Comparison of ENCODE assay signal across 20 cellular contexts in genomic region chr2:210541280-210541902, GRCh38. TPM values are rescaled to one million over a fixed set of nuclear protein-coding genes. Genes with fewer than 3 reads are reported as not detected.
DNase-seq lines count a peak whose midpoint lies in the region; ATAC-seq, FAIRE-seq and TF ChIP-seq lines count a peak whose summit lies in the region.
"Had no signal": no experiment of that assay in that cellular context is flagged by ENCODE, and none has a peak within 500 bp of the region (broad histone marks: within the 10 kb centered on the region; RNA-seq: fewer than 3 reads in every experiment).

No MANE protein-coding gene starts in this region.

- peak overlapping the region in 3 of 4 donors; percentile 6 to 68 (median 15) for H3K27ac ChIP-seq in body of pancreas
- H3K27ac ChIP-seq in naive thymus-derived CD4-positive, alpha-beta T cell (ENCODE audit: low read depth, low read length): no peak overlapping the region
- H3K27ac ChIP-seq: neural progenitor cell, upper lobe of left lung had no signal

- POLR2A ChIA-PET in naive thymus-derived CD4-positive, alpha-beta T cell (lab: Charles Lee): no interaction called here

- intact Hi-C loops in body of pancreas (cut with DNase I): no loop called here
- intact Hi-C loops in naive thymus-derived CD4-positive, alpha-beta T cell (cut with micrococcal nuclease): no loop called here

- H3K4me3 ChIP-seq in body of pancreas: no peak overlapping the region
- H3K4me3 ChIP-seq in naive thymus-derived CD4-positive, alpha-beta T cell (ENCODE audit: low read length): no peak overlapping the region
- H3K4me3 ChIP-seq: neural progenitor cell, upper lobe of left lung had no signal

- no peak for TF ChIP-seq POLR2A in body of pancreas (IDR thresholded peaks at IDR 0.05)

- no peak for FAIRE-seq in urothelium cell line (lab: Jason Lieb, UNC)
- FAIRE-seq: GM19239 had no signal

- H3K36me3 ChIP-seq in body of pancreas (replicated peaks in 1 of 2; ENCODE audit: insufficient read depth in 1 of 2, low read depth in 2 of 2): no peaks in the 10 kb centered on the region
- no peaks in the 10 kb centered on the region for H3K36me3 ChIP-seq in naive thymus-derived CD4-positive, alpha-beta T cell (ENCODE audit: control insufficient read depth in 2 of 3, insufficient read depth in 3 of 3, low read length in 3 of 3)
- H3K36me3 ChIP-seq: neural progenitor cell, upper lobe of left lung had no signal

- ATAC-seq in body of pancreas: peak; percentile 83
- ATAC-seq in left lobe of liver: peak; percentile 78
- ATAC-seq in naive thymus-derived CD4-positive, alpha-beta T cell: no peak
- ATAC-seq: activated T-helper 17 cell treated with anti-CD3 and anti-CD28 coated beads, Interleukin-2, amount 50 U/mL, for 72 hours; CD8-positive, alpha-beta T cell; stimulated activated naive CD8-positive, alpha-beta T cell treated with anti-CD3 and anti-CD28 coated beads, Interleukin-15, Interleukin-2, amounts not matched to agents 100 U/mL and 50 U/mL, for 24 hours had no signal

- peaks cover 0 to 1% (median 0%) of the 10 kb centered on the region in 11 donors for H3K9me3 Mint-ChIP-seq in naive thymus-derived CD4-positive, alpha-beta T cell
- H3K9me3 Mint-ChIP-seq: activated T-helper 17 cell treated with anti-CD3 and anti-CD28 coated beads, Interleukin-2, amount 50 U/mL, for 72 hours; CD8-positive, alpha-beta T cell; mesothelial cell of epicardium; neural progenitor cell; T-helper 1 cell treated with Interleukin-12 subunit alpha and Interleukin-12 subunit beta and Interleukin-4 antibody, amounts not matched to agents 30 μg/mL and 1 μg/mL, for 36 hours had no signal

- H3K4me1 ChIP-seq in body of pancreas: peaks cover 42% of the 10 kb centered on the region
- H3K4me1 ChIP-seq in naive thymus-derived CD4-positive, alpha-beta T cell (ENCODE audit: control insufficient read depth in 2 of 2, insufficient read depth in 2 of 2, low read length in 2 of 2): no peaks in the 10 kb centered on the region
- H3K4me1 ChIP-seq: upper lobe of left lung had no signal

- H3K27me3 ChIP-seq in body of pancreas: no peaks in the 10 kb centered on the region
- H3K27me3 ChIP-seq in naive thymus-derived CD4-positive, alpha-beta T cell (ENCODE audit: control insufficient read depth in 2 of 2, insufficient read depth in 2 of 2, low read length in 2 of 2): no peaks in the 10 kb centered on the region
- H3K27me3 ChIP-seq: neural progenitor cell, upper lobe of left lung had no signal

- H3K27me3 Mint-ChIP-seq in naive thymus-derived CD4-positive, alpha-beta T cell: peaks cover 0 to 10% (median 6%) of the 10 kb centered on the region in 5 donors

- H3K4me3 Mint-ChIP-seq in naive thymus-derived CD4-positive, alpha-beta T cell: no peak overlapping the region
- H3K4me3 Mint-ChIP-seq: activated T-helper 17 cell treated with anti-CD3 and anti-CD28 coated beads, Interleukin-2, amount 50 U/mL, for 72 hours; CD8-positive, alpha-beta T cell; mesothelial cell of epicardium; neural progenitor cell; T-helper 1 cell treated with Interleukin-12 subunit alpha and Interleukin-12 subunit beta and Interleukin-4 antibody, amounts not matched to agents 30 μg/mL and 1 μg/mL, for 36 hours had no signal

- H3K4me1 Mint-ChIP-seq in naive thymus-derived CD4-positive, alpha-beta T cell: no peaks in the 10 kb centered on the region
- H3K4me1 Mint-ChIP-seq: activated T-helper 17 cell treated with anti-CD3 and anti-CD28 coated beads, Interleukin-2, amount 50 U/mL, for 72 hours had no signal

- no peaks in the 10 kb centered on the region for H3K36me3 Mint-ChIP-seq in naive thymus-derived CD4-positive, alpha-beta T cell
- H3K36me3 Mint-ChIP-seq: CD8-positive, alpha-beta T cell; mesothelial cell of epicardium; neural progenitor cell had no signal

- CTCF ChIA-PET in naive thymus-derived CD4-positive, alpha-beta T cell (lab: Charles Lee): no interaction called here

- no peak for TF ChIP-seq CTCF in body of pancreas (IDR thresholded peaks at IDR 0.05)

- peak; percentile 10 for DNase-seq in NCI-H82 (lab: John Stamatoyannopoulos, UW)
- DNase-seq in NCI-H82 treated with DMSO at 0.1 percent for 48 hours (lab: John Stamatoyannopoulos, UW; ENCODE audit: unreplicated experiment): no peak
- DNase-seq in body of pancreas: peak in 3 of 4 donors; percentile 39 to 52 (median 41)
- peak; percentile 75 for DNase-seq in left lobe of liver (ENCODE audit: low spot score)
- DNase-seq in urothelium cell line (ENCODE audit: low spot score): no peak
- no peak for DNase-seq in GM03348 (ENCODE audit: low spot score)
- DNase-seq in naive thymus-derived CD4-positive, alpha-beta T cell: no peak
- DNase-seq in stimulated activated CD4-positive, alpha-beta T cell treated with anti-CD3 and anti-CD28 coated beads, Interleukin-15, amount 100 ng/mL, for 24 hours: no peak
- DNase-seq: activated CD4-positive, CD25-positive, alpha-beta regulatory T cell; CD8-positive, alpha-beta T cell; hippocampal formation; kidney glomerular epithelial cell; Right ventricle myocardium superior; stimulated activated naive CD8-positive, alpha-beta T cell treated with anti-CD3 and anti-CD28 coated beads, Interleukin-15, Interleukin-2, amounts not matched to agents 100 U/mL and 50 U/mL, for 24 hours; upper lobe of left lung had no signal

- WGBS in body of pancreas, 2 donors: 28 to 38% methylated on average over 3 of the region's 3 CpGs

- no peak overlapping the region for H3K27ac Mint-ChIP-seq in naive thymus-derived CD4-positive, alpha-beta T cell
- H3K27ac Mint-ChIP-seq: activated T-helper 17 cell treated with anti-CD3 and anti-CD28 coated beads, Interleukin-2, amount 50 U/mL, for 72 hours; CD8-positive, alpha-beta T cell; mesothelial cell of epicardium; neural progenitor cell; T-helper 1 cell treated with Interleukin-12 subunit alpha and Interleukin-12 subunit beta and Interleukin-4 antibody, amounts not matched to agents 30 μg/mL and 1 μg/mL, for 36 hours had no signal

- no peaks in the 10 kb centered on the region for H3K9me3 ChIP-seq in body of pancreas
- H3K9me3 ChIP-seq in naive thymus-derived CD4-positive, alpha-beta T cell (ENCODE audit: control insufficient read depth in 2 of 3, low read length in 3 of 3): no peaks in the 10 kb centered on the region
- H3K9me3 ChIP-seq: upper lobe of left lung had no signal

RNA-seq across cellular contexts. Expression of gene CPS1, which starts 15.0 kb away (rescaled TPM):
- total RNA-seq in body of pancreas (1 to 10 TPM; 2.9 to 4.9 TPM), left lobe of liver (1,770 TPM)
- 1 to 10 TPM in 1 of 5 experiments, under 1 TPM in 2, not detected in 2; 0.29 to 1.2 (median 0.85) TPM for total RNA-seq in naive thymus-derived CD4-positive, alpha-beta T cell
- polyA plus RNA-seq in naive thymus-derived CD4-positive, alpha-beta T cell: under 1 TPM in 1 of 2 donors, not detected in 1; 0.60 TPM

Comparison
In these comparisons a context has a peak if more than half of its experiments do, and no peak if none do; other contexts are left out.
1. DNase-seq: peak in NCI-H82 (single experiment), body of pancreas (3 of 4) and left lobe of liver (single experiment); none in NCI-H82 treated with DMSO at 0.1 percent for 48 hours (single experiment), urothelium cell line (single experiment), GM03348 (single experiment), naive thymus-derived CD4-positive, alpha-beta T cell (0 of 9) and stimulated activated CD4-positive, alpha-beta T cell treated with anti-CD3 and anti-CD28 coated beads, Interleukin-15, amount 100 ng/mL, for 24 hours (single experiment).
2. RNA of gene CPS1, which starts 15.0 kb away (total RNA-seq): 1,770 TPM in left lobe of liver (single experiment); 2.9 to 4.9 TPM in body of pancreas and 0.29 to 1.2 TPM in naive thymus-derived CD4-positive, alpha-beta T cell; every median in the first group is over 100 times any median in the second.